Comparison of ENCODE assay signal across 1 cellular context in genomic region chr21:36141513-36141925, GRCh38.
A peak's percentile ranks its signal among the peaks of the same experiment; 100 is the strongest.
TF ChIP-seq lines count a peak whose summit lies in the region.

No MANE protein-coding gene starts in this region.

TF ChIP-seq in HepG2, 621 proteins besides CTCF, POLR2A, EP300 and RAD21 (continued from another document and continues in another):
- no peak for TF ChIP-seq ZNF3 (CRISPR knock-in tag; IDR thresholded peaks at IDR 0.05)
- no peak for TF ChIP-seq ARHGAP35 (CRISPR knock-in tag; IDR thresholded peaks at IDR 0.05; ENCODE audit: borderline replicate concordance)
- TF ChIP-seq PHF21A (CRISPR knock-in tag; IDR thresholded peaks at IDR 0.05): peak; percentile 56
- no peak for TF ChIP-seq ZNF350 (CRISPR knock-in tag; IDR thresholded peaks at IDR 0.05; ENCODE audit: borderline replicate concordance, low read depth)
- no peak for TF ChIP-seq ZNF143 (CRISPR knock-in tag; IDR thresholded peaks at IDR 0.05)
- no peak for TF ChIP-seq NCOA2 (CRISPR knock-in tag; IDR thresholded peaks at IDR 0.05)
- TF ChIP-seq ZBTB33 (CRISPR knock-in tag; IDR thresholded peaks at IDR 0.05): 0 out of 2 replicates have a peak, but pooled peaks have one; percentile 31
- no peak for TF ChIP-seq ZNF121 (CRISPR knock-in tag; IDR thresholded peaks at IDR 0.05)
- TF ChIP-seq FOXK1 (CRISPR knock-in tag; IDR thresholded peaks at IDR 0.05; ENCODE audit: borderline replicate concordance, low read depth): no peak
- TF ChIP-seq PRDM15 (CRISPR knock-in tag; IDR thresholded peaks at IDR 0.05): no peak
- TF ChIP-seq DNMT3B (CRISPR knock-in tag; conservative IDR thresholded peaks at IDR 0.05): 0 out of 2 replicates have a peak, but pooled peaks have one; percentile 35
- TF ChIP-seq, protein P1, sequence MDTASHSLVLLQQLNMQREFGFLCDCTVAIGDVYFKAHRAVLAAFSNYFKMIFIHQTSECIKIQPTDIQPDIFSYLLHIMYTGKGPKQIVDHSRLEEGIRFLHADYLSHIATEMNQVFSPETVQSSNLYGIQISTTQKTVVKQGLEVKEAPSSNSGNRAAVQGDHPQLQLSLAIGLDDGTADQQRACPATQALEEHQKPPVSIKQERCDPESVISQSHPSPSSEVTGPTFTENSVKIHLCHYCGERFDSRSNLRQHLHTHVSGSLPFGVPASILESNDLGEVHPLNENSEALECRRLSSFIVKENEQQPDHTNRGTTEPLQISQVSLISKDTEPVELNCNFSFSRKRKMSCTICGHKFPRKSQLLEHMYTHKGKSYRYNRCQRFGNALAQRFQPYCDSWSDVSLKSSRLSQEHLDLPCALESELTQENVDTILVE (CRISPR knock-in tag; IDR thresholded peaks at IDR 0.05): 0 out of 2 replicates have a peak, but pooled peaks have one; percentile 32
- peak; percentile 94 for TF ChIP-seq FOXA1 (IDR thresholded peaks at IDR 0.05)
- peak; percentile 99 for TF ChIP-seq FOXA1 (CRISPR knock-in tag; IDR thresholded peaks at IDR 0.05)
- no peak for TF ChIP-seq TP53 (CRISPR knock-in tag; conservative IDR thresholded peaks at IDR 0.05)
- TF ChIP-seq NONO (IDR thresholded peaks at IDR 0.05): no peak
- no peak for TF ChIP-seq NONO (CRISPR knock-in tag; conservative IDR thresholded peaks at IDR 0.05)
- TF ChIP-seq TEAD3 (CRISPR knock-in tag; optimal IDR thresholded peaks at IDR 0.05; ENCODE audit: borderline replicate concordance): peak; percentile 63
- TF ChIP-seq, protein P2, sequence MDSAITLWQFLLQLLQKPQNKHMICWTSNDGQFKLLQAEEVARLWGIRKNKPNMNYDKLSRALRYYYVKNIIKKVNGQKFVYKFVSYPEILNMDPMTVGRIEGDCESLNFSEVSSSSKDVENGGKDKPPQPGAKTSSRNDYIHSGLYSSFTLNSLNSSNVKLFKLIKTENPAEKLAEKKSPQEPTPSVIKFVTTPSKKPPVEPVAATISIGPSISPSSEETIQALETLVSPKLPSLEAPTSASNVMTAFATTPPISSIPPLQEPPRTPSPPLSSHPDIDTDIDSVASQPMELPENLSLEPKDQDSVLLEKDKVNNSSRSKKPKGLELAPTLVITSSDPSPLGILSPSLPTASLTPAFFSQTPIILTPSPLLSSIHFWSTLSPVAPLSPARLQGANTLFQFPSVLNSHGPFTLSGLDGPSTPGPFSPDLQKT (CRISPR knock-in tag; IDR thresholded peaks at IDR 0.05; ENCODE audit: borderline replicate concordance): no peak
- TF ChIP-seq ZBTB34 (CRISPR knock-in tag; IDR thresholded peaks at IDR 0.05): no peak
- no peak for TF ChIP-seq NFE2L2 (IDR thresholded peaks at IDR 0.05; ENCODE audit: low read length)
- TF ChIP-seq HMGXB4 (CRISPR knock-in tag; IDR thresholded peaks at IDR 0.05; ENCODE audit: borderline replicate concordance in 1 of 2, low read depth in 1 of 2): peak; percentile 62 to 64; a peak in 2 of 4 replicates
- no peak for TF ChIP-seq ZNF432 (CRISPR knock-in tag; IDR thresholded peaks at IDR 0.05; ENCODE audit: borderline replicate concordance)
- TF ChIP-seq ZNF451 (CRISPR knock-in tag; IDR thresholded peaks at IDR 0.05): no peak
- TF ChIP-seq TCF7 (IDR thresholded peaks at IDR 0.05; ENCODE audit: low read depth): 0 out of 2 replicates have a peak, but pooled peaks have one; percentile 22
- no peak for TF ChIP-seq ZNF160 (CRISPR knock-in tag; IDR thresholded peaks at IDR 0.05)
- peak; percentile 89 for TF ChIP-seq SMC3 (IDR thresholded peaks at IDR 0.05; ENCODE audit: low read length)
- TF ChIP-seq ZNF792 (CRISPR knock-in tag; IDR thresholded peaks at IDR 0.05): no peak
- no peak for TF ChIP-seq SNAPC2 (CRISPR knock-in tag; IDR thresholded peaks at IDR 0.05)
- TF ChIP-seq IKZF1 (IDR thresholded peaks at IDR 0.05): no peak
- no peak for TF ChIP-seq ZNF101 (CRISPR knock-in tag; IDR thresholded peaks at IDR 0.05; ENCODE audit: borderline replicate concordance, low read depth)
- TF ChIP-seq ZNF710 (CRISPR knock-in tag; IDR thresholded peaks at IDR 0.05; ENCODE audit: borderline replicate concordance): no peak
- TF ChIP-seq SNAPC5 (CRISPR knock-in tag; IDR thresholded peaks at IDR 0.05; ENCODE audit: borderline replicate concordance): no peak
- no peak for TF ChIP-seq ZNF562 (CRISPR knock-in tag; IDR thresholded peaks at IDR 0.05; ENCODE audit: borderline replicate concordance)
- 0 out of 2 replicates have a peak, but pooled peaks have one; percentile 39 for TF ChIP-seq HDAC2 (CRISPR knock-in tag; IDR thresholded peaks at IDR 0.05)
- TF ChIP-seq ZNF225 (CRISPR knock-in tag; IDR thresholded peaks at IDR 0.05): no peak
- no peak for TF ChIP-seq CEBPZ (IDR thresholded peaks at IDR 0.05; ENCODE audit: low read length)
- no peak for TF ChIP-seq TSC22D2 (CRISPR knock-in tag; IDR thresholded peaks at IDR 0.05; ENCODE audit: borderline replicate concordance)
- TF ChIP-seq, protein P3, sequence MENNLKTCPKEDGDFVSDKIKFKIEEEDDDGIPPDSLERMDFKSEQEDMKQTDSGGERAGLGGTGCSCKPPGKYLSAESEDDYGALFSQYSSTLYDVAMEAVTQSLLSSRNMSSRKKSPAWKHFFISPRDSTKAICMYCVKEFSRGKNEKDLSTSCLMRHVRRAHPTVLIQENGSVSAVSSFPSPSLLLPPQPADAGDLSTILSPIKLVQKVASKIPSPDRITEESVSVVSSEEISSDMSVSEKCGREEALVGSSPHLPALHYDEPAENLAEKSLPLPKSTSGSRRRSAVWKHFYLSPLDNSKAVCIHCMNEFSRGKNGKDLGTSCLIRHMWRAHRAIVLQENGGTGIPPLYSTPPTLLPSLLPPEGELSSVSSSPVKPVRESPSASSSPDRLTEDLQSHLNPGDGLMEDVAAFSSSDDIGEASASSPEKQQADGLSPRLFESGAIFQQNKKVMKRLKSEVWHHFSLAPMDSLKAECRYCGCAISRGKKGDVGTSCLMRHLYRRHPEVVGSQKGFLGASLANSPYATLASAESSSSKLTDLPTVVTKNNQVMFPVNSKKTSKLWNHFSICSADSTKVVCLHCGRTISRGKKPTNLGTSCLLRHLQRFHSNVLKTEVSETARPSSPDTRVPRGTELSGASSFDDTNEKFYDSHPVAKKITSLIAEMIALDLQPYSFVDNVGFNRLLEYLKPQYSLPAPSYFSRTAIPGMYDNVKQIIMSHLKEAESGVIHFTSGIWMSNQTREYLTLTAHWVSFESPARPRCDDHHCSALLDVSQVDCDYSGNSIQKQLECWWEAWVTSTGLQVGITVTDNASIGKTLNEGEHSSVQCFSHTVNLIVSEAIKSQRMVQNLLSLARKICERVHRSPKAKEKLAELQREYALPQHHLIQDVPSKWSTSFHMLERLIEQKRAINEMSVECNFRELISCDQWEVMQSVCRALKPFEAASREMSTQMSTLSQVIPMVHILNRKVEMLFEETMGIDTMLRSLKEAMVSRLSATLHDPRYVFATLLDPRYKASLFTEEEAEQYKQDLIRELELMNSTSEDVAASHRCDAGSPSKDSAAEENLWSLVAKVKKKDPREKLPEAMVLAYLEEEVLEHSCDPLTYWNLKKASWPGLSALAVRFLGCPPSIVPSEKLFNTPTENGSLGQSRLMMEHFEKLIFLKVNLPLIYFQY (CRISPR knock-in tag; IDR thresholded peaks at IDR 0.05; ENCODE audit: borderline replicate concordance): no peak
- no peak for TF ChIP-seq ZNF343 (CRISPR knock-in tag; IDR thresholded peaks at IDR 0.05)
- no peak for TF ChIP-seq GFI1 (CRISPR knock-in tag; IDR thresholded peaks at IDR 0.05; ENCODE audit: borderline replicate concordance)
- no peak for TF ChIP-seq RBM39 (IDR thresholded peaks at IDR 0.05; ENCODE audit: low read depth, low read length, poor library complexity, severe bottlenecking)
